9 cellular contexts compared by ENCODE assay signal in genomic region chrX:76279007-76279406, GRCh38.
DNase-seq lines count a peak whose midpoint lies in the region; ATAC-seq and FAIRE-seq lines count a peak whose summit lies in the region.
"Had no signal": no experiment of that assay in that cellular context is flagged by ENCODE, and none has a peak within 500 bp of the region (broad histone marks: within the 10 kb centered on the region; RNA-seq: fewer than 3 reads in every experiment).

No MANE protein-coding gene starts in this region.

- H3K27me3 Mint-ChIP-seq in T-helper 2 cell treated with Interferon-gamma antibody and Interleukin-4, amounts not matched to agents 5 μg/mL and 100 μg/mL, for 36 hours (ENCODE audit: low read depth) = no peaks in the 10 kb centered on the region
- H3K27me3 Mint-ChIP-seq in memory B cell = peaks cover 2% of the 10 kb centered on the region

- peak; percentile 14 for DNase-seq in Caki2 (ENCODE audit: low read depth)
- peak; percentile 5 for DNase-seq in MV-4-11 (lab: John Stamatoyannopoulos, UW)
- DNase-seq in T-helper 2 cell treated with Interferon-gamma antibody and Interleukin-4, amounts not matched to agents 5 μg/mL and 100 μg/mL, for 36 hours (ENCODE audit: low spot score) = peak; percentile 4
- DNase-seq in memory B cell (ENCODE audit: low spot score in 2 of 2) = peak; percentile 18
- peak; percentile 22 for DNase-seq in stromal cell of bone marrow (ENCODE audit: low read depth)

- H3K4me1 Mint-ChIP-seq in T-helper 2 cell treated with Interferon-gamma antibody and Interleukin-4, amounts not matched to agents 5 μg/mL and 100 μg/mL, for 36 hours (ENCODE audit: low read depth) = no peaks in the 10 kb centered on the region
- H3K4me1 Mint-ChIP-seq in memory B cell = no peaks in the 10 kb centered on the region
- H3K4me1 Mint-ChIP-seq: stimulated activated effector memory CD8-positive, alpha-beta T cell treated with anti-CD3 and anti-CD28 coated beads, Interleukin-12 subunit alpha, Interleukin-12 subunit beta, amount 100 ng/mL, for 72 hours had no signal

- peak; percentile 83 for FAIRE-seq in colon (lab: Jason Lieb, UNC)

- ATAC-seq in GM19023 (IDR thresholded peaks at IDR 0.05; ENCODE audit: unreplicated experiment) = peak; percentile 64
- no peak for ATAC-seq in memory B cell (ENCODE audit: low read depth)
- no peak for ATAC-seq in GM19467 (IDR thresholded peaks at IDR 0.05; ENCODE audit: unreplicated experiment)
- ATAC-seq: stimulated activated effector memory CD8-positive, alpha-beta T cell treated with anti-CD3 and anti-CD28 coated beads, Interleukin-12 subunit alpha, Interleukin-12 subunit beta, amount 100 ng/mL, for 72 hours had no signal

- in situ Hi-C loops in Caki2 (cut with HindIII; ENCODE audit: low pct_unique_long_range_greater_than_20kb, low sequenced_read_pairs) = no loop called here

- no peaks in the 10 kb centered on the region for H3K36me3 Mint-ChIP-seq in T-helper 2 cell treated with Interferon-gamma antibody and Interleukin-4, amounts not matched to agents 5 μg/mL and 100 μg/mL, for 36 hours (ENCODE audit: low read depth)
- no peaks in the 10 kb centered on the region for H3K36me3 Mint-ChIP-seq in memory B cell
- H3K36me3 Mint-ChIP-seq: stimulated activated effector memory CD8-positive, alpha-beta T cell treated with anti-CD3 and anti-CD28 coated beads, Interleukin-12 subunit alpha, Interleukin-12 subunit beta, amount 100 ng/mL, for 72 hours had no signal

- H3K4me3 Mint-ChIP-seq in T-helper 2 cell treated with Interferon-gamma antibody and Interleukin-4, amounts not matched to agents 5 μg/mL and 100 μg/mL, for 36 hours = no peak overlapping the region
- H3K4me3 Mint-ChIP-seq in memory B cell = no peak overlapping the region
- H3K4me3 Mint-ChIP-seq: stimulated activated effector memory CD8-positive, alpha-beta T cell treated with anti-CD3 and anti-CD28 coated beads, Interleukin-12 subunit alpha, Interleukin-12 subunit beta, amount 100 ng/mL, for 72 hours had no signal

- H3K27ac Mint-ChIP-seq in T-helper 2 cell treated with Interferon-gamma antibody and Interleukin-4, amounts not matched to agents 5 μg/mL and 100 μg/mL, for 36 hours = no peak overlapping the region
- H3K27ac Mint-ChIP-seq in memory B cell = no peak overlapping the region
- H3K27ac Mint-ChIP-seq: stimulated activated effector memory CD8-positive, alpha-beta T cell treated with anti-CD3 and anti-CD28 coated beads, Interleukin-12 subunit alpha, Interleukin-12 subunit beta, amount 100 ng/mL, for 72 hours had no signal

- H3K9me3 Mint-ChIP-seq in T-helper 2 cell treated with Interferon-gamma antibody and Interleukin-4, amounts not matched to agents 5 μg/mL and 100 μg/mL, for 36 hours = no peaks in the 10 kb centered on the region
- peaks cover under 1% of the 10 kb centered on the region for H3K9me3 Mint-ChIP-seq in memory B cell
- H3K9me3 Mint-ChIP-seq: stimulated activated effector memory CD8-positive, alpha-beta T cell treated with anti-CD3 and anti-CD28 coated beads, Interleukin-12 subunit alpha, Interleukin-12 subunit beta, amount 100 ng/mL, for 72 hours had no signal
